8 cellular contexts compared by ENCODE assay signal in genomic region chr15:76930831-76931396, GRCh38. TPM values are rescaled to one million over a fixed set of nuclear protein-coding genes. Genes with fewer than 3 reads are reported as not detected.
DNase-seq lines count a peak whose midpoint lies in the region; ATAC-seq and TF ChIP-seq lines count a peak whose summit lies in the region.

No MANE protein-coding gene starts in this region.

- CTCF ChIA-PET in activated CD4-positive, alpha-beta T cell treated with anti-CD3 and anti-CD28 coated beads for 36 hours (lab: Charles Lee), result interaction anchor here (0.7 to 1.4 kb wide), 4 partner anchors 11 to 64 kb away, joined by 3 to 5 read pairs (median 4); no protein-coding TSS in a partner anchor
- CTCF ChIA-PET in activated B cell treated with CpG ODN at 0.5 μM for 24 hours (lab: Charles Lee), result interaction anchor here (1.6 kb wide), 1 partner anchor 100 kb away, joined by 5 read pairs; no protein-coding TSS in a partner anchor

- peak overlapping the region; percentile 81 for H3K4me3 Mint-ChIP-seq in activated CD4-positive, alpha-beta T cell treated with anti-CD3 and anti-CD28 coated beads for 36 hours
- H3K4me3 Mint-ChIP-seq in activated B cell treated with CpG ODN at 0.5 μM for 24 hours, result peak overlapping the region; percentile 90

- H3K36me3 ChIP-seq in iPS-20b (ENCODE audit: insufficient read depth, low read depth, low read length) (peaks cover 35% of the 10 kb centered on the region), suprapubic skin (peaks cover 17% of the 10 kb centered on the region)

- peak overlapping the region; percentile 68 for H3K9ac ChIP-seq in iPS-20b (ENCODE audit: low read depth, low read length)

- no peak for TF ChIP-seq EP300 in suprapubic skin (IDR thresholded peaks at IDR 0.05)

- H3K27ac ChIP-seq in iPS-20b (ENCODE audit: low read length), result no peak overlapping the region
- H3K27ac ChIP-seq in suprapubic skin, result peak overlapping the region; percentile 80

- H3K4me1 ChIP-seq in iPS-20b (ENCODE audit: insufficient read depth, low read length) (peaks cover 9% of the 10 kb centered on the region; the same call in 1 of the 2 replicates), suprapubic skin (peaks cover 18% of the 10 kb centered on the region)

- intact Hi-C loops in activated CD4-positive, alpha-beta T cell treated with anti-CD3 and anti-CD28 coated beads for 36 hours (cut with DNase I, micrococcal nuclease), result loop anchor here (1.0 to 5.0 kb wide), 5 partner anchors 26 to 1479 kb away; partner anchors contain the start of genes HMG20A (in 2 of the 2), PEAK1 (in 2 of the 2), SCAPER (in 2 of the 2) and SIN3A (in 1 of the 2)
- intact Hi-C loops in activated B cell treated with CpG ODN at 0.5 μM for 24 hours (cut with micrococcal nuclease), result loop anchor here (1.0 to 10.0 kb wide), 5 partner anchors 26 to 616 kb away; partner anchors contain the start of genes ETFA, HMG20A, PEAK1 and PSTPIP1

- no peaks in the 10 kb centered on the region for H3K27me3 Mint-ChIP-seq in activated CD4-positive, alpha-beta T cell treated with anti-CD3 and anti-CD28 coated beads for 36 hours
- H3K27me3 Mint-ChIP-seq in activated B cell treated with CpG ODN at 0.5 μM for 24 hours, result no peaks in the 10 kb centered on the region

- no peaks in the 10 kb centered on the region for H3K9me3 Mint-ChIP-seq in activated CD4-positive, alpha-beta T cell treated with anti-CD3 and anti-CD28 coated beads for 36 hours (ENCODE audit: low read depth)
- H3K9me3 Mint-ChIP-seq in activated B cell treated with CpG ODN at 0.5 μM for 24 hours, result no peaks in the 10 kb centered on the region

- peaks cover 15% of the 10 kb centered on the region for H3K36me3 Mint-ChIP-seq in activated CD4-positive, alpha-beta T cell treated with anti-CD3 and anti-CD28 coated beads for 36 hours (ENCODE audit: low read depth)
- peaks cover 15% of the 10 kb centered on the region for H3K36me3 Mint-ChIP-seq in activated B cell treated with CpG ODN at 0.5 μM for 24 hours (ENCODE audit: low read depth)

- no peak for ATAC-seq in activated CD4-positive, alpha-beta T cell treated with anti-CD3 and anti-CD28 coated beads for 36 hours
- ATAC-seq in activated B cell treated with CpG ODN at 0.5 μM for 24 hours (ENCODE audit: low read depth), result no peak
- ATAC-seq in GM18517 (IDR thresholded peaks at IDR 0.05; ENCODE audit: unreplicated experiment), result no peak

- H3K27ac Mint-ChIP-seq in activated CD4-positive, alpha-beta T cell treated with anti-CD3 and anti-CD28 coated beads for 36 hours, result peak overlapping the region; percentile 85
- peak overlapping the region; percentile 93 for H3K27ac Mint-ChIP-seq in activated B cell treated with CpG ODN at 0.5 μM for 24 hours

- no peak for TF ChIP-seq POLR2A in suprapubic skin (IDR thresholded peaks at IDR 0.05)

- no peak for DNase-seq in activated CD4-positive, alpha-beta T cell treated with anti-CD3 and anti-CD28 coated beads for 36 hours
- no peak for DNase-seq in activated CD4-positive, alpha-beta T cell treated with anti-CD3 and anti-CD28 coated beads for 4 hours
- DNase-seq in activated B cell treated with CpG ODN at 0.5 μM for 24 hours (no peak), suprapubic skin (ENCODE audit: low spot score in 2 of 2) (no peak), NCI-H446 treated with DMSO at 0.1 percent for 48 hours (lab: John Stamatoyannopoulos, UW) (no peak), COLO829 (ENCODE audit: low spot score) (no peak)

- H3K27me3 ChIP-seq in iPS-20b (ENCODE audit: insufficient read depth, low read length) (no peaks in the 10 kb centered on the region), suprapubic skin (no peaks in the 10 kb centered on the region)

- H3K4me3 ChIP-seq in iPS-20b (ENCODE audit: low read length) (peak overlapping the region; percentile 97), suprapubic skin (peak overlapping the region; percentile 90)

- 15% methylated on average over 7 of the region's 7 CpGs for WGBS in suprapubic skin

- TF ChIP-seq CTCF in activated B cell treated with CpG ODN at 0.5 μM for 24 hours (IDR thresholded peaks at IDR 0.05) (no peak), suprapubic skin (IDR thresholded peaks at IDR 0.05) (peak in 1 of 2 donors; percentile 5)

- POLR2A ChIA-PET in activated CD4-positive, alpha-beta T cell treated with anti-CD3 and anti-CD28 coated beads for 36 hours (lab: Charles Lee), result interaction anchor here (0.6 to 0.7 kb wide), 3 partner anchors 24 to 49 kb away, joined by 3 to 4 read pairs (median 3); no protein-coding TSS in a partner anchor
- POLR2A ChIA-PET in activated B cell treated with CpG ODN at 0.5 μM for 24 hours (lab: Charles Lee), result interaction anchor here (1.1 to 2.3 kb wide), 8 partner anchors 9 to 490 kb away, joined by 3 to 27 read pairs (median 8); partner anchors contain the start of genes PSTPIP1 and SCAPER

- H3K4me1 Mint-ChIP-seq in activated CD4-positive, alpha-beta T cell treated with anti-CD3 and anti-CD28 coated beads for 36 hours, result peaks cover 31% of the 10 kb centered on the region
- H3K4me1 Mint-ChIP-seq in activated B cell treated with CpG ODN at 0.5 μM for 24 hours, result peaks cover 36% of the 10 kb centered on the region

- H3K9me3 ChIP-seq in iPS-20b (ENCODE audit: insufficient read depth, low read depth, low read length), result no peaks in the 10 kb centered on the region
- H3K9me3 ChIP-seq in suprapubic skin, result no peaks in the 10 kb centered on the region

RNA-seq across cellular contexts. Expression of gene RCN2, which starts 0.6 kb away (rescaled TPM):
- 10 to 100 TPM; 16.6 to 18.9 TPM for total RNA-seq in activated CD4-positive, alpha-beta T cell treated with anti-CD3 and anti-CD28 coated beads for 36 hours
- 23.8 and 25.0 TPM in 2 replicates for total RNA-seq in activated B cell treated with CpG ODN at 0.5 μM for 24 hours
- 10 to 100 TPM; 18.3 to 33.1 (median 23.6) TPM for total RNA-seq in suprapubic skin

RNA-seq across cellular contexts. Expression of gene SCAPER, which starts 25.8 kb away (rescaled TPM):
- 10 to 100 TPM; 25.9 to 35.2 TPM for total RNA-seq in activated CD4-positive, alpha-beta T cell treated with anti-CD3 and anti-CD28 coated beads for 36 hours
- total RNA-seq in activated B cell treated with CpG ODN at 0.5 μM for 24 hours (28.9 and 38.8 TPM in 2 replicates), suprapubic skin (10 to 100 TPM; 26.3 to 61.4 (median 37.3) TPM)
